ENCODE assay signal across 27 cellular contexts in the genomic region with DNA sequence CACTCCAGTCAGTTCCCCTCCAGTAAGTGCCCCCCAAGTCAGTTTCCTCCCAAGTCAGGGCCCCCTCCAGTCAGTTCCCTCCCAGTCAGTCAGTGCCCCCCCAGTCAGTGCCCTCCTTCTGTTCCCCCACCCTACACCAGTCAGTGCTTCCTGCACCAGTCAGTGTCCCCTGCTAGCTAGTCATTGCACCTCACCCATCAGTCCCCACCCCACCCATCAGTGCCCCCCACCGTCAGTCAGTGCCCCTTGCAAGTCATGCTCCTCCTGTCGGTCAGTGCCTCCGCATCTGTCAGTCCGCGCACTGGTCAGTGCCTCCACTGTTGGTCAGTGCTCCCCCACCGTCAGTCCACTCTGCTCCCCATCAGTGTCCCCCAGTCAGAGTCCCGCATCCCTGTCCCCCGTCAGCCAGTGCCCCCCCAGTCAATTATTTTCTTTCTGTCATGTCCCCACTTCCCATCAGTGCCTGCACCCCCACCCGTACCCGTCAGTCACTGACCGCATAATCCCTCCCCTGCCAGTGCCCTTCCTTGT. TPM values are rescaled to one million over a fixed set of nuclear protein-coding genes. Genes with fewer than 3 reads are reported as not detected.
DNase-seq lines count a peak whose midpoint lies in the region; ATAC-seq, FAIRE-seq and TF ChIP-seq lines count a peak whose summit lies in the region.
"Had no signal": no experiment of that assay in that cellular context is flagged by ENCODE, and none has a peak within 500 bp of the region (broad histone marks: within the 10 kb centered on the region; RNA-seq: fewer than 3 reads in every experiment).

No MANE protein-coding gene starts in this region.

- H2AFZ ChIP-seq in HepG2 (ENCODE audit: low read length) (no peak overlapping the region), neural cell (ENCODE audit: low read depth, low read length) (no peak overlapping the region)

- BruUV-seq in HepG2 (replicated peaks; lab: Mats Ljungman, UMichigan) = no TSS peak

- H4K20me1 ChIP-seq in HepG2 (ENCODE audit: insufficient read depth, low read length) = peaks cover 9% of the 10 kb centered on the region; the same call in 1 of the 2 replicates
- H4K20me1 ChIP-seq in neural cell (ENCODE audit: insufficient read depth) = no peaks in the 10 kb centered on the region

- POLR2A ChIA-PET in HepG2 (lab: Yijun Ruan, JAX) = no interaction called here

- no peak for FAIRE-seq in HepG2 (lab: Jason Lieb, UNC)

- H3K9me3 ChIP-seq in HepG2 (ENCODE audit: low read length) (no peaks in the 10 kb centered on the region), right lobe of liver (no peaks in the 10 kb centered on the region), endocrine pancreas (ENCODE audit: control insufficient read depth, low read length) (no peaks in the 10 kb centered on the region), neural cell (ENCODE audit: low read length) (no peaks in the 10 kb centered on the region)
- H3K9me3 ChIP-seq: esophagus squamous epithelium, thoracic aorta, vagina had no signal

- no peak for TF ChIP-seq CTCF in HepG2 (CRISPR knock-in tag; IDR thresholded peaks at IDR 0.05)
- TF ChIP-seq CTCF in right lobe of liver (IDR thresholded peaks at IDR 0.05) = no peak
- no peak for TF ChIP-seq CTCF in neural cell (IDR thresholded peaks at IDR 0.05; ENCODE audit: poor library complexity, severe bottlenecking)

- H3K4me3 ChIP-seq in HepG2 (replicated peaks in 1 of 3; ENCODE audit: insufficient read depth in 1 of 3, low read depth in 2 of 3, low read length in 3 of 3) (no peak overlapping the region; a peak in 1 of 6 replicates), right lobe of liver (no peak overlapping the region), endocrine pancreas (ENCODE audit: control insufficient read depth, insufficient read depth, low read length) (no peak overlapping the region), neural cell (ENCODE audit: low read length) (peak overlapping the region; percentile 55)
- H3K4me3 ChIP-seq: coronary artery, esophagus squamous epithelium, thoracic aorta, vagina had no signal

- H3K36me3 ChIP-seq in HepG2 (replicated peaks in 1 of 2; ENCODE audit: control insufficient read depth in 1 of 2, insufficient read depth in 2 of 2, low read length in 2 of 2) (no peaks in the 10 kb centered on the region), right lobe of liver (no peaks in the 10 kb centered on the region), endocrine pancreas (ENCODE audit: control insufficient read depth, insufficient read depth, low read length) (no peaks in the 10 kb centered on the region), neural cell (ENCODE audit: insufficient read depth, low read length) (no peaks in the 10 kb centered on the region)
- H3K36me3 ChIP-seq: thoracic aorta had no signal

- no peak for DNase-seq in HepG2 (ENCODE audit: low spot score)
- no peak for DNase-seq in right lobe of liver
- no peak for DNase-seq in occipital lobe (lab: John Stamatoyannopoulos, UW)
- DNase-seq in inferior parietal cortex (ENCODE audit: extremely low spot score) = no peak
- DNase-seq in kidney glomerular epithelial cell (lab: John Stamatoyannopoulos, UW) = no peak
- DNase-seq: activated CD4-positive, alpha-beta memory T cell treated with anti-CD3 and anti-CD28 coated beads, Interleukin-2, amount 10 ng/mL, durations not matched to agents 7 days and 5 days; activated CD4-positive, alpha-beta T cell treated with anti-CD3 and anti-CD28 coated beads for 1 hour; activated CD8-positive, alpha-beta memory T cell treated with anti-CD3 and anti-CD28 coated beads, Interleukin-2, amount 50 U/mL, for 48 hours; anterior cingulate cortex; DMS53; esophagus squamous epithelium; GDM1; HCEC 1CT; left ventricle myocardium superior; midbrain; natural killer cell; NCI-H146; OCI-M1; right cardiac atrium; stimulated activated naive CD8-positive, alpha-beta T cell treated with anti-CD3 and anti-CD28 coated beads, Interleukin-15, Interleukin-2, amounts not matched to agents 100 U/mL and 50 U/mL, for 24 hours had no signal

- in situ Hi-C loops in HepG2 (cut with HindIII; ENCODE audit: extremely low pct_ligation_motif_present, low pct_unique_long_range_greater_than_20kb) = no loop called here

- intact Hi-C loops in HepG2 (cut with micrococcal nuclease; ENCODE audit: unreplicated experiment) = no loop called here
- intact Hi-C loops in right lobe of liver (cut with DNase I) = no loop called here

- CTCF ChIA-PET in HepG2 (lab: Yijun Ruan, JAX; ENCODE audit: low intra/inter-chr PET ratio, low total read pairs) = no interaction called here

- no peak for ATAC-seq in HepG2
- ATAC-seq in right lobe of liver = no peak
- no peak for ATAC-seq in HG03565 (IDR thresholded peaks at IDR 0.05; ENCODE audit: unreplicated experiment)
- ATAC-seq: left ventricle myocardium superior; natural killer cell; right cardiac atrium; SK-N-SH treated with all-trans-retinoic acid at 6 μM for 48 hours; stimulated activated naive CD8-positive, alpha-beta T cell treated with anti-CD3 and anti-CD28 coated beads, Interleukin-15, Interleukin-2, amounts not matched to agents 100 U/mL and 50 U/mL, for 24 hours had no signal

- TF ChIP-seq POLR2A in HepG2 (IDR thresholded peaks at IDR 0.05; ENCODE audit: insufficient read depth in 1 of 2, low read depth in 2 of 2, low read length in 2 of 2) (no peak), right lobe of liver (IDR thresholded peaks at IDR 0.05) (no peak)

- H3K27ac ChIP-seq in HepG2 (ENCODE audit: extremely low read length, insufficient read depth, low read length) (no peak overlapping the region), right lobe of liver (no peak overlapping the region), neural cell (ENCODE audit: low read length) (no peak overlapping the region)
- H3K27ac ChIP-seq: coronary artery, esophagus squamous epithelium, thoracic aorta, vagina had no signal

- H3K27me3 ChIP-seq in HepG2 (ENCODE audit: control insufficient read depth in 1 of 2, insufficient read depth in 2 of 2, low read length in 2 of 2) = no peaks in the 10 kb centered on the region
- H3K27me3 ChIP-seq in right lobe of liver = no peaks in the 10 kb centered on the region
- H3K27me3 ChIP-seq in endocrine pancreas (ENCODE audit: control insufficient read depth, insufficient read depth, low read length) = no peaks in the 10 kb centered on the region
- H3K27me3 ChIP-seq in neural cell (ENCODE audit: insufficient read depth, low read depth, low read length) = no peaks in the 10 kb centered on the region
- H3K27me3 ChIP-seq: esophagus squamous epithelium, vagina had no signal

- H3K4me1 ChIP-seq in HepG2 (ENCODE audit: insufficient read depth, low read length) = peaks cover 33% of the 10 kb centered on the region
- peaks cover 0 to 6% (median 2%) of the 10 kb centered on the region in 4 donors for H3K4me1 ChIP-seq in right lobe of liver
- H3K4me1 ChIP-seq in endocrine pancreas (ENCODE audit: control insufficient read depth, insufficient read depth, low read length) = no peaks in the 10 kb centered on the region

- H3K4me2 ChIP-seq in HepG2 (ENCODE audit: low read depth, low read length) (peak overlapping the region; percentile 49), neural cell (ENCODE audit: low read length) (no peak overlapping the region)

- no peak for TF ChIP-seq RAD21 in HepG2 (CRISPR knock-in tag; IDR thresholded peaks at IDR 0.05)
- no peak for TF ChIP-seq RAD21 in neural cell (conservative IDR thresholded peaks at IDR 0.05)

- H3K9me2 ChIP-seq in neural cell (ENCODE audit: insufficient read depth, low read length) = no peaks in the 10 kb centered on the region

- no peaks in the 10 kb centered on the region for H3F3A ChIP-seq in neural cell (ENCODE audit: insufficient read depth, low read length, poor library complexity, severe bottlenecking)

- 87% methylated on average over 11 of the region's 11 CpGs for WGBS in HepG2 (ENCODE audit: low lambda C conversion rate)
- 53% methylated on average over 6 of the region's 11 CpGs for WGBS in right lobe of liver (ENCODE audit: insufficient coverage, low coverage, low lambda C conversion rate, missing lambda C conversion rate)

- no peak for TF ChIP-seq EP300 in HepG2 (IDR thresholded peaks at IDR 0.05; ENCODE audit: low read depth in 2 of 2, low read length in 2 of 2)
- no peak for TF ChIP-seq EP300 in HepG2 (CRISPR knock-in tag; IDR thresholded peaks at IDR 0.05; ENCODE audit: borderline replicate concordance)
- no peak for TF ChIP-seq EP300 in neural cell (conservative IDR thresholded peaks at IDR 0.05; ENCODE audit: poor library complexity, severe bottlenecking)

- H3K9ac ChIP-seq in HepG2 (ENCODE audit: insufficient read depth, low read depth, low read length) (no peak overlapping the region), endocrine pancreas (ENCODE audit: control insufficient read depth, insufficient read depth, low read length) (peak overlapping the region; percentile 73), neural cell (ENCODE audit: low read length) (peak overlapping the region; percentile 16)

- peaks cover 24% of the 10 kb centered on the region for H3K79me2 ChIP-seq in HepG2 (ENCODE audit: insufficient read depth, low read length)
- H3K79me2 ChIP-seq in neural cell (replicated peaks; ENCODE audit: insufficient read depth, low read length) = peaks cover 12% of the 10 kb centered on the region

RNA-seq across cellular contexts. Expression of a gene that starts 3.4 kb away (rescaled TPM):
- 36.1 and 55.0 TPM in 2 replicates for total RNA-seq in HepG2 (2016; rRNA removed; fragmentation: Illumina TruSeq; extraction: Trizol)
- total RNA-seq in HepG2 (2016; cell fraction: cytosol; rRNA removed; fragmentation: Illumina TruSeq; extraction: Trizol; ENCODE audit: low read depth) = 13.5 and 14.8 TPM in 2 replicates
- total RNA-seq in HepG2 (2016; cell fraction: insoluble cytoplasmic fraction; rRNA removed; fragmentation: Illumina TruSeq; extraction: Trizol) = 33.5 and 56.7 TPM in 2 replicates
- 26.4 and 27.2 TPM in 2 replicates for total RNA-seq in HepG2 (2016; cell fraction: membrane; rRNA removed; fragmentation: Illumina TruSeq; extraction: Trizol)
- total RNA-seq in HepG2 (2016; cell fraction: nucleus; rRNA removed; fragmentation: Illumina TruSeq; extraction: Trizol) = 53.7 and 65.8 TPM in 2 replicates
- polyA plus RNA-seq in HepG2 (2011; rRNA removed) = 102 and 112 TPM in 2 replicates
- 56.6 and 76.3 TPM in 2 replicates for polyA plus RNA-seq in HepG2 (2011; cell fraction: cytosol; rRNA removed)
- 458 and 611 TPM in 2 replicates for polyA plus RNA-seq in HepG2 (2011; cell fraction: nucleus; rRNA removed)
- polyA plus RNA-seq in HepG2 (2012) = 58.5 and 66.4 TPM in 2 replicates
- polyA plus RNA-seq in HepG2 (2016; cell fraction: cytosol; fragmentation: Illumina TruSeq; extraction: Trizol; ENCODE audit: low read depth) = 6.8 and 7.7 TPM in 2 replicates
- polyA plus RNA-seq in HepG2 (2016; cell fraction: insoluble cytoplasmic fraction; fragmentation: Illumina TruSeq; extraction: Trizol; ENCODE audit: low read depth) = 26.5 and 32.8 TPM in 2 replicates
- polyA plus RNA-seq in HepG2 (2016; cell fraction: membrane; fragmentation: Illumina TruSeq; extraction: Trizol; ENCODE audit: low read depth) = 17.1 and 18.2 TPM in 2 replicates
- 172 and 175 TPM in 2 replicates for polyA plus RNA-seq in HepG2 (2016; cell fraction: nucleus; fragmentation: Illumina TruSeq; extraction: Trizol; ENCODE audit: insufficient read depth, low read depth)
- polyA minus RNA-seq in HepG2 (2011; rRNA and poly(A)+ RNA removed; ENCODE audit: low replicate concordance) = 25.0 and 101 TPM in 2 replicates
- polyA minus RNA-seq in HepG2 (2011; cell fraction: cytosol; rRNA and poly(A)+ RNA removed) = 29.8 and 30.8 TPM in 2 replicates
- 84.9 and 89.9 TPM in 2 replicates for polyA minus RNA-seq in HepG2 (2011; cell fraction: nucleus; rRNA and poly(A)+ RNA removed)
- 10 to 100 TPM; 38.3 to 80.3 (median 54.4) TPM for total RNA-seq in right lobe of liver
- 84.6 and 85.4 TPM in 2 replicates for polyA plus RNA-seq in neural cell
- polyA minus RNA-seq in neural cell = 77.0 and 86.7 TPM in 2 replicates
- total RNA-seq in occipital lobe = 71.7 TPM

RNA-seq across cellular contexts. Expression of a gene that starts 19.7 kb away (rescaled TPM):
- 0.84 and 0.95 TPM in 2 replicates for total RNA-seq in HepG2 (2016; rRNA removed; fragmentation: Illumina TruSeq; extraction: Trizol)
- 0.30 and 0.44 TPM in 2 replicates for total RNA-seq in HepG2 (2016; cell fraction: cytosol; rRNA removed; fragmentation: Illumina TruSeq; extraction: Trizol; ENCODE audit: low read depth)
- 0.22 and 0.65 TPM in 2 replicates for total RNA-seq in HepG2 (2016; cell fraction: insoluble cytoplasmic fraction; rRNA removed; fragmentation: Illumina TruSeq; extraction: Trizol)
- total RNA-seq in HepG2 (2016; cell fraction: membrane; rRNA removed; fragmentation: Illumina TruSeq; extraction: Trizol) = 0.52 and 0.90 TPM in 2 replicates
- 0.90 and 1.1 TPM in 2 replicates for total RNA-seq in HepG2 (2016; cell fraction: nucleus; rRNA removed; fragmentation: Illumina TruSeq; extraction: Trizol)
- 3.8 and 4.2 TPM in 2 replicates for polyA plus RNA-seq in HepG2 (2011; rRNA removed)
- polyA plus RNA-seq in HepG2 (2011; cell fraction: cytosol; rRNA removed) = 1.8 TPM in 2 replicates
- polyA plus RNA-seq in HepG2 (2011; cell fraction: nucleus; rRNA removed) = 33.7 and 41.4 TPM in 2 replicates
- 2.5 and 2.6 TPM in 2 replicates for polyA plus RNA-seq in HepG2 (2012)
- polyA plus RNA-seq in HepG2 (2016; cell fraction: cytosol; fragmentation: Illumina TruSeq; extraction: Trizol; ENCODE audit: low read depth) = 0.33 and 0.71 TPM in 2 replicates
- 0.74 and 0.86 TPM in 2 replicates for polyA plus RNA-seq in HepG2 (2016; cell fraction: insoluble cytoplasmic fraction; fragmentation: Illumina TruSeq; extraction: Trizol; ENCODE audit: low read depth)
- 0.63 and 1.2 TPM in 2 replicates for polyA plus RNA-seq in HepG2 (2016; cell fraction: membrane; fragmentation: Illumina TruSeq; extraction: Trizol; ENCODE audit: low read depth)
- 4.0 and 5.3 TPM in 2 replicates for polyA plus RNA-seq in HepG2 (2016; cell fraction: nucleus; fragmentation: Illumina TruSeq; extraction: Trizol; ENCODE audit: insufficient read depth, low read depth)
- polyA minus RNA-seq in HepG2 (2011; rRNA and poly(A)+ RNA removed; ENCODE audit: low replicate concordance) = 0.58 and 2.9 TPM in 2 replicates
- 1.3 TPM in 2 replicates for polyA minus RNA-seq in HepG2 (2011; cell fraction: cytosol; rRNA and poly(A)+ RNA removed)
- 2.6 and 3.3 TPM in 2 replicates for polyA minus RNA-seq in HepG2 (2011; cell fraction: nucleus; rRNA and poly(A)+ RNA removed)
- total RNA-seq in right lobe of liver = 1 to 10 TPM in 5 of 6 experiments, under 1 TPM in 1; 0.98 to 4.1 (median 1.9) TPM
- polyA plus RNA-seq in neural cell = 51.0 and 58.9 TPM in 2 replicates
- 29.5 and 34.6 TPM in 2 replicates for polyA minus RNA-seq in neural cell
- total RNA-seq in occipital lobe = 16.5 TPM

RNA-seq across cellular contexts. Expression of a gene that starts 39.0 kb away (rescaled TPM):
- total RNA-seq in HepG2 (2016; rRNA removed; fragmentation: Illumina TruSeq; extraction: Trizol) (19.3 and 32.6 TPM in 2 replicates), right lobe of liver (100 to 1,000 TPM; 154 to 181 (median 161) TPM), occipital lobe (46.0 TPM)
- 4.6 and 4.9 TPM in 2 replicates for total RNA-seq in HepG2 (2016; cell fraction: cytosol; rRNA removed; fragmentation: Illumina TruSeq; extraction: Trizol; ENCODE audit: low read depth)
- 16.8 and 32.7 TPM in 2 replicates for total RNA-seq in HepG2 (2016; cell fraction: insoluble cytoplasmic fraction; rRNA removed; fragmentation: Illumina TruSeq; extraction: Trizol)
- 13.7 and 15.6 TPM in 2 replicates for total RNA-seq in HepG2 (2016; cell fraction: membrane; rRNA removed; fragmentation: Illumina TruSeq; extraction: Trizol)
- 43.2 and 57.8 TPM in 2 replicates for total RNA-seq in HepG2 (2016; cell fraction: nucleus; rRNA removed; fragmentation: Illumina TruSeq; extraction: Trizol)
- polyA plus RNA-seq in HepG2 (2011; rRNA removed) (68.9 and 79.4 TPM in 2 replicates), neural cell (38.6 and 57.4 TPM in 2 replicates)
- polyA plus RNA-seq in HepG2 (2011; cell fraction: cytosol; rRNA removed) = 46.5 and 75.4 TPM in 2 replicates
- polyA plus RNA-seq in HepG2 (2011; cell fraction: nucleus; rRNA removed) = 265 and 413 TPM in 2 replicates
- 53.9 and 72.9 TPM in 2 replicates for polyA plus RNA-seq in HepG2 (2012)
- 5.5 and 6.2 TPM in 2 replicates for polyA plus RNA-seq in HepG2 (2016; cell fraction: cytosol; fragmentation: Illumina TruSeq; extraction: Trizol; ENCODE audit: low read depth)
- polyA plus RNA-seq in HepG2 (2016; cell fraction: insoluble cytoplasmic fraction; fragmentation: Illumina TruSeq; extraction: Trizol; ENCODE audit: low read depth) = 16.2 and 23.0 TPM in 2 replicates
- 10.1 and 11.9 TPM in 2 replicates for polyA plus RNA-seq in HepG2 (2016; cell fraction: membrane; fragmentation: Illumina TruSeq; extraction: Trizol; ENCODE audit: low read depth)
- 148 and 155 TPM in 2 replicates for polyA plus RNA-seq in HepG2 (2016; cell fraction: nucleus; fragmentation: Illumina TruSeq; extraction: Trizol; ENCODE audit: insufficient read depth, low read depth)
- 61.5 and 149 TPM in 2 replicates for polyA minus RNA-seq in HepG2 (2011; rRNA and poly(A)+ RNA removed; ENCODE audit: low replicate concordance)
- polyA minus RNA-seq in HepG2 (2011; cell fraction: cytosol; rRNA and poly(A)+ RNA removed) = 76.6 and 89.8 TPM in 2 replicates
- polyA minus RNA-seq in HepG2 (2011; cell fraction: nucleus; rRNA and poly(A)+ RNA removed) = 57.9 and 61.3 TPM in 2 replicates
- 61.9 and 76.2 TPM in 2 replicates for polyA minus RNA-seq in neural cell
